ENCODE assay signal across 26 cellular contexts in the genomic region with DNA sequence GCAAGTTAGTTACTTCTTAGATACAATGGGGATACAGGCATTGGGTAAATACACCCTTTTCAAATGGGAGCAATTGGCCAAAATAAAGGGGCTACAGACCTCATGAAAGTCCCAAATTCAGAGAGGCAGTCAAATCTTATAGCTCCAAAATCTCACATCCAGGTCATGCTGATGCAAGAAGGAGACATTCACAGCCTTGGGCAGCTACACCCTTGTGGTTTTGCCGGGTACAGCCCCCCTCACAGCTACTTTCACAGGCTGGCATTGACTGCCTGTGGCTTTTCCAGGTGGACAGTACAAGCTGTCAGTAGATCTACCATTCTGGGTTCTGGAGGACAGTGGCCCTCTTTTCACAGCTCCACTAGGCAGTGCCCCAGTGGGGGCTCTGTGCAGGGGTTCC. TPM values are rescaled to one million over a fixed set of nuclear protein-coding genes. Genes with fewer than 3 reads are reported as not detected.
"Had no signal": no experiment of that assay in that cellular context is flagged by ENCODE, and none has a peak within 500 bp of the region (broad histone marks: within the 10 kb centered on the region; RNA-seq: fewer than 3 reads in every experiment).

No MANE protein-coding gene starts in this region.

- H3K9me3 ChIP-seq: body of pancreas, gastrocnemius medialis, right atrium auricular region, testis had no signal

- H3K27me3 ChIP-seq: body of pancreas, gastrocnemius medialis, right atrium auricular region, testis had no signal

- DNase-seq: activated CD4-positive, alpha-beta T cell treated with anti-CD3 and anti-CD28 coated beads, Interleukin-2, amount 10 ng/mL, durations not matched to agents 24 days and 14 days; activated CD4-positive, CD25-positive, alpha-beta regulatory T cell; activated CD8-positive, alpha-beta T cell treated with anti-CD3 and anti-CD28 coated beads for 36 hours; activated naive CD4-positive, alpha-beta T cell treated with Interleukin-2 at 50 U/mL for 16 hours; activated naive CD8-positive, alpha-beta T cell treated with anti-CD3 and anti-CD28 coated beads, Interleukin-2, amount 10 ng/mL, durations not matched to agents 7 days and 5 days; activated T-cell treated with anti-CD3 and anti-CD28 coated beads, Interleukin-2, amount 50 U/mL, for 1 hour; body of pancreas; caudate nucleus; endodermal cell; gastrocnemius medialis; head of caudate nucleus; nephron progenitor cell; occipital lobe; testis had no signal

- H3K27ac ChIP-seq: body of pancreas, epithelial cell of prostate, gastrocnemius medialis, right atrium auricular region, testis had no signal

- H3K27me3 Mint-ChIP-seq: activated naive CD8-positive, alpha-beta T cell treated with anti-CD3 and anti-CD28 coated beads, Interleukin-2, amount 10 ng/mL, durations not matched to agents 7 days and 5 days; type B pancreatic cell had no signal

- H3K36me3 Mint-ChIP-seq: activated naive CD8-positive, alpha-beta T cell treated with anti-CD3 and anti-CD28 coated beads, Interleukin-2, amount 10 ng/mL, durations not matched to agents 7 days and 5 days; mesothelial cell of epicardium; type B pancreatic cell had no signal

- H3K9me3 Mint-ChIP-seq: activated CD8-positive, alpha-beta T cell treated with anti-CD3 and anti-CD28 coated beads for 36 hours; activated T-helper 2 cell treated with anti-CD3 and anti-CD28 coated beads, Interferon-gamma antibody, Interleukin-2, Interleukin-4, amounts not matched to agents 10 μg/mL and 5 μg/mL and 100 μg/mL, durations not matched to agents 14 hours and 24 hours and 36 hours; nephron progenitor cell; T-helper 2 cell treated with Interferon-gamma antibody and Interleukin-4, amounts not matched to agents 5 μg/mL and 100 μg/mL, for 36 hours; type B pancreatic cell had no signal

- H3K4me1 Mint-ChIP-seq: activated naive CD8-positive, alpha-beta T cell treated with anti-CD3 and anti-CD28 coated beads, Interleukin-2, amount 10 ng/mL, durations not matched to agents 7 days and 5 days; endodermal cell; mesothelial cell of epicardium; nephron progenitor cell had no signal

- H3K4me3 Mint-ChIP-seq: activated CD4-positive, alpha-beta T cell treated with anti-CD3 and anti-CD28 coated beads, Interleukin-2, amount 10 ng/mL, durations not matched to agents 24 days and 14 days; activated CD8-positive, alpha-beta T cell treated with anti-CD3 and anti-CD28 coated beads for 36 hours; activated naive CD8-positive, alpha-beta T cell treated with anti-CD3 and anti-CD28 coated beads, Interleukin-2, amount 10 ng/mL, durations not matched to agents 7 days and 5 days; endodermal cell; mesothelial cell of epicardium; nephron progenitor cell; T-helper 2 cell treated with Interferon-gamma antibody and Interleukin-4, amounts not matched to agents 5 μg/mL and 100 μg/mL, for 36 hours; type B pancreatic cell had no signal

- H3K4me1 ChIP-seq: body of pancreas, gastrocnemius medialis, right atrium auricular region, testis had no signal

- H3K4me3 ChIP-seq: body of pancreas, gastrocnemius medialis, lung, right atrium auricular region, testis had no signal

- ATAC-seq: activated CD8-positive, alpha-beta T cell treated with anti-CD3 and anti-CD28 coated beads for 36 hours; body of pancreas; gastrocnemius medialis had no signal

- H3K36me3 ChIP-seq: gastrocnemius medialis, right atrium auricular region had no signal

- H3K27ac Mint-ChIP-seq: activated CD4-positive, alpha-beta T cell treated with anti-CD3 and anti-CD28 coated beads, Interleukin-2, amount 10 ng/mL, durations not matched to agents 24 days and 14 days; activated CD8-positive, alpha-beta T cell treated with anti-CD3 and anti-CD28 coated beads for 36 hours; activated naive CD8-positive, alpha-beta T cell treated with anti-CD3 and anti-CD28 coated beads, Interleukin-2, amount 10 ng/mL, durations not matched to agents 7 days and 5 days; activated T-helper 2 cell treated with anti-CD3 and anti-CD28 coated beads, Interferon-gamma antibody, Interleukin-2, Interleukin-4, amounts not matched to agents 10 μg/mL and 5 μg/mL and 100 μg/mL, durations not matched to agents 14 hours and 24 hours and 36 hours; endodermal cell; mesothelial cell of epicardium; nephron progenitor cell; T-helper 2 cell treated with Interferon-gamma antibody and Interleukin-4, amounts not matched to agents 5 μg/mL and 100 μg/mL, for 36 hours; type B pancreatic cell had no signal

RNA-seq across cellular contexts. Expression of a gene that starts 43.3 kb away (rescaled TPM):
- total RNA-seq: activated CD4-positive, alpha-beta T cell treated with anti-CD3 and anti-CD28 coated beads, Interleukin-2, amount 10 ng/mL, durations not matched to agents 24 days and 14 days; activated CD8-positive, alpha-beta T cell treated with anti-CD3 and anti-CD28 coated beads for 36 hours; activated naive CD8-positive, alpha-beta T cell treated with anti-CD3 and anti-CD28 coated beads, Interleukin-2, amount 10 ng/mL, durations not matched to agents 7 days and 5 days; activated T-helper 2 cell treated with anti-CD3 and anti-CD28 coated beads, Interferon-gamma antibody, Interleukin-2, Interleukin-4, amounts not matched to agents 10 μg/mL and 5 μg/mL and 100 μg/mL, durations not matched to agents 14 hours and 24 hours and 36 hours; body of pancreas; endodermal cell; fibroblast of lung; gastrocnemius medialis; lung; mesothelial cell of epicardium; myocyte; occipital lobe; posterior vena cava; right atrium auricular region; skeletal muscle tissue; testis had no signal
- polyA plus RNA-seq: fibroblast of lung, keratinocyte, lung had no signal
